Comparison of ENCODE assay signal across 8 cellular contexts in genomic region chr19:17539288-17540117, GRCh38. TPM values are rescaled to one million over a fixed set of nuclear protein-coding genes. Genes with fewer than 3 reads are reported as not detected.
DNase-seq lines count a peak whose midpoint lies in the region; ATAC-seq and TF ChIP-seq lines count a peak whose summit lies in the region.

No MANE protein-coding gene starts in this region.

- H3K27ac ChIP-seq in smooth muscle cell (ENCODE audit: low read depth) = no peak overlapping the region

- peak overlapping the region; percentile 16 for H2AFZ ChIP-seq in smooth muscle cell (ENCODE audit: low read depth)

- ATAC-seq in HG03103 (IDR thresholded peaks at IDR 0.05; ENCODE audit: low read depth, unreplicated experiment) (peak; percentile 58), HG03135 (IDR thresholded peaks at IDR 0.05; ENCODE audit: unreplicated experiment) (no peak)

- peak overlapping the region; percentile 60 to 86 (median 80) for H3K27ac Mint-ChIP-seq in immature natural killer cell

- H3K36me3 ChIP-seq in smooth muscle cell (ENCODE audit: low read depth) = no peaks in the 10 kb centered on the region

- 2% methylated on average over 38 of the region's 75 CpGs for WGBS in smooth muscle cell (ENCODE audit: low lambda C conversion rate)

- no peaks in the 10 kb centered on the region for H3K9me3 ChIP-seq in smooth muscle cell (replicated peaks; ENCODE audit: low read depth)

- H3F3A ChIP-seq in smooth muscle cell (ENCODE audit: low read depth) = no peaks in the 10 kb centered on the region

- no peak overlapping the region for H3K9ac ChIP-seq in smooth muscle cell (ENCODE audit: low read depth)

- no peaks in the 10 kb centered on the region for H4K20me1 ChIP-seq in smooth muscle cell (ENCODE audit: low read depth)

- peak; percentile 97 for DNase-seq in ELR (ENCODE audit: low read depth)
- DNase-seq in NCI-H345 (lab: John Stamatoyannopoulos, UW) = peak; percentile 94
- peak; percentile 82 to 92 (median 92) for DNase-seq in activated CD4-positive, CD25-positive, alpha-beta regulatory T cell (lab: John Stamatoyannopoulos, UW)
- DNase-seq in cardiac fibroblast (ENCODE audit: low read depth in 2 of 2) = peak; percentile 97 to 98
- DNase-seq in immature natural killer cell = peak; percentile 96
- peak; percentile 46 for DNase-seq in smooth muscle cell (lab: John Stamatoyannopoulos, UW; ENCODE audit: unreplicated experiment)

- H3K27me3 ChIP-seq in smooth muscle cell (ENCODE audit: low read depth) = peaks cover 5% of the 10 kb centered on the region

- H3K27me3 Mint-ChIP-seq in immature natural killer cell (ENCODE audit: low read depth in 3 of 3) = peaks cover 3 to 6% (median 6%) of the 10 kb centered on the region in 3 donors

- H3K4me3 ChIP-seq in cardiac fibroblast (replicated peaks in 1 of 2; ENCODE audit: low read depth in 2 of 2, low read length in 2 of 2) (peak overlapping the region; percentile 47 to 58), smooth muscle cell (peak overlapping the region; percentile 45)

- no peaks in the 10 kb centered on the region for H3K36me3 Mint-ChIP-seq in immature natural killer cell

- H3K79me2 ChIP-seq in smooth muscle cell (ENCODE audit: low read depth) = no peaks in the 10 kb centered on the region

- TF ChIP-seq CTCF in cardiac fibroblast (IDR thresholded peaks at IDR 0.05; ENCODE audit: low read depth, low read length) (peak; percentile 34), smooth muscle cell (IDR thresholded peaks at IDR 0.05; ENCODE audit: borderline replicate concordance, insufficient read depth, poor library complexity, severe bottlenecking) (peak; percentile 13)

- no peaks in the 10 kb centered on the region for H3K9me3 Mint-ChIP-seq in immature natural killer cell

- peak overlapping the region; percentile 86 for H3K4me2 ChIP-seq in smooth muscle cell

- H3K4me1 ChIP-seq in smooth muscle cell (ENCODE audit: low read depth) = no peaks in the 10 kb centered on the region

- peaks cover 25% of the 10 kb centered on the region in 2 donors for H3K4me1 Mint-ChIP-seq in immature natural killer cell

- H3K4me3 Mint-ChIP-seq in immature natural killer cell = peak overlapping the region; percentile 87 to 92 (median 90)

RNA-seq across cellular contexts. Expression of gene COLGALT1, which starts 15.9 kb away (rescaled TPM):
- polyA plus RNA-seq in immature natural killer cell (10 to 100 TPM; 16.9 to 26.8 (median 22.6) TPM), smooth muscle cell (124 and 151 TPM in 2 replicates)
- total RNA-seq in smooth muscle cell = 126 and 129 TPM in 2 replicates

RNA-seq across cellular contexts. Expression of gene PGLS, which starts 28.1 kb away (rescaled TPM):
- polyA plus RNA-seq in immature natural killer cell (100 to 1,000 TPM in 2 of 3 donors, 10 to 100 TPM in 1; 65.3 to 118 (median 107) TPM), smooth muscle cell (77.1 and 92.4 TPM in 2 replicates)
- 47.1 and 57.1 TPM in 2 replicates for total RNA-seq in smooth muscle cell

Comparison
In these comparisons a context has a peak if more than half of its experiments do, and no peak if none do; other contexts are left out.
1. DNase-seq: peak in every context shown above with its lines; median percentile 98 in cardiac fibroblast; 97 in ELR; 96 in immature natural killer cell; 94 in NCI-H345; 92 in activated CD4-positive, CD25-positive, alpha-beta regulatory T cell; 46 in smooth muscle cell.